13 cellular contexts compared by ENCODE assay signal in the genomic region with DNA sequence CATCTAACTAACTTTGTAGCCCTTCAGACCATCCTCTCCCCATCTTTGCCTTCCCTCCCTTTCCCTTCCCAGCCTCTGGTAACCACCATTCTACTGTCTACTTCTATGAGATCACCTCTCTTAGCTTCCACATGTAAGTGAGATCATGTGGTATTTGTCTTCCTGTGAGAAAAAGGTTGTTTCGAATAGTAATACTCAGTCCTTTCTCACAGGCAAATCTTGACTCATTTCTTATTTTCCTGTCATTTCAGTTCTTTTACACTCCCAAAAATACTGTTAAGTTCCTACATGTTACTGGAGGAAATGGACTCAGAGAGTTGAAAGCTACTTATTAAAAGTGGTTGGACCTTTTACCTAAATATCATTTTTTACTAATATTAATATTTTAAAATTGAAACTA.
DNase-seq lines count a peak whose midpoint lies in the region; ATAC-seq and TF ChIP-seq lines count a peak whose summit lies in the region.
"Had no signal": no experiment of that assay in that cellular context is flagged by ENCODE, and none has a peak within 500 bp of the region (broad histone marks: within the 10 kb centered on the region; RNA-seq: fewer than 3 reads in every experiment).

No MANE protein-coding gene starts in this region.

- no peaks in the 10 kb centered on the region for H3K36me3 Mint-ChIP-seq in activated CD4-positive, alpha-beta T cell treated with anti-CD3 and anti-CD28 coated beads for 36 hours (ENCODE audit: low read depth)
- H3K36me3 Mint-ChIP-seq in neural crest cell (ENCODE audit: low read depth), result peaks cover 13% of the 10 kb centered on the region

- peak overlapping the region; percentile 53 for H3K27ac Mint-ChIP-seq in activated CD4-positive, alpha-beta T cell treated with anti-CD3 and anti-CD28 coated beads for 36 hours
- H3K27ac Mint-ChIP-seq in neural crest cell (ENCODE audit: unreplicated experiment), result peak overlapping the region; percentile 13

- no peaks in the 10 kb centered on the region for H3K9me3 ChIP-seq in HEK293 (ENCODE audit: control insufficient read depth, insufficient read depth, low read depth, low read length)
- H3K9me3 ChIP-seq in Karpas-422 (ENCODE audit: low read length), result no peaks in the 10 kb centered on the region
- H3K9me3 ChIP-seq: ascending aorta, esophagus squamous epithelium had no signal

- peaks cover 4% of the 10 kb centered on the region for H3K4me1 Mint-ChIP-seq in activated CD4-positive, alpha-beta T cell treated with anti-CD3 and anti-CD28 coated beads for 36 hours
- H3K4me1 Mint-ChIP-seq in neural crest cell, result no peaks in the 10 kb centered on the region

- TF ChIP-seq CTCF in HEK293 (tag by site-specific recombination; IDR thresholded peaks at IDR 0.05), result no peak
- no peak for TF ChIP-seq CTCF in neural crest cell (conservative IDR thresholded peaks at IDR 0.05)

- H3K4me2 ChIP-seq in Karpas-422 (ENCODE audit: low read depth, low read length, poor library complexity, severe bottlenecking), result no peak overlapping the region

- peak; percentile 88 for ATAC-seq in activated CD4-positive, alpha-beta T cell treated with anti-CD3 and anti-CD28 coated beads for 36 hours
- ATAC-seq in HG03432 (IDR thresholded peaks at IDR 0.05; ENCODE audit: unreplicated experiment), result peak; percentile 77
- ATAC-seq: sciatic nerve had no signal

- no peak overlapping the region for H3K27ac ChIP-seq in HEK293 (ENCODE audit: extremely low read depth, low read depth, low read length)
- H3K27ac ChIP-seq in Karpas-422 (ENCODE audit: low read length), result no peak overlapping the region
- H3K27ac ChIP-seq: ascending aorta, esophagus squamous epithelium had no signal

- CTCF ChIA-PET in activated CD4-positive, alpha-beta T cell treated with anti-CD3 and anti-CD28 coated beads for 36 hours (lab: Charles Lee), result interaction anchor here (1.0 kb wide), 1 partner anchor 12 kb away, joined by 3 read pairs; no protein-coding TSS in a partner anchor
- CTCF ChIA-PET in HEK293 (lab: Yijun Ruan, JAX), result interaction anchor here (0.5 kb wide), 1 partner anchor 182 kb away, joined by 3 read pairs; no protein-coding TSS in a partner anchor

- H2AFZ ChIP-seq in Karpas-422 (ENCODE audit: low read length), result no peak overlapping the region

- POLR2A ChIA-PET in activated CD4-positive, alpha-beta T cell treated with anti-CD3 and anti-CD28 coated beads for 36 hours (lab: Charles Lee), result no interaction called here
- POLR2A ChIA-PET in HEK293 (lab: Yijun Ruan, JAX), result no interaction called here

- H3K9ac ChIP-seq in Karpas-422 (ENCODE audit: low read length), result no peak overlapping the region

- H3K27me3 ChIP-seq in Karpas-422 (ENCODE audit: low read length), result no peaks in the 10 kb centered on the region
- H3K27me3 ChIP-seq: ascending aorta, esophagus squamous epithelium had no signal

- H4K20me1 ChIP-seq in Karpas-422 (ENCODE audit: insufficient read depth, low read depth, low read length), result no peaks in the 10 kb centered on the region

- H3K4me1 ChIP-seq in HEK293 (ENCODE audit: control insufficient read depth, insufficient read depth, low read length) (peaks cover 7% of the 10 kb centered on the region), Karpas-422 (ENCODE audit: low read length) (peaks cover 4% of the 10 kb centered on the region; the same call in 1 of the 2 replicates)
- H3K4me1 ChIP-seq: ascending aorta, esophagus squamous epithelium had no signal

- H3K9me2 ChIP-seq in Karpas-422 (replicated peaks; ENCODE audit: insufficient read depth, low read length), result no peaks in the 10 kb centered on the region

- H3K79me2 ChIP-seq in Karpas-422 (ENCODE audit: low read length), result no peaks in the 10 kb centered on the region

- no peak overlapping the region for H3K4me3 Mint-ChIP-seq in activated CD4-positive, alpha-beta T cell treated with anti-CD3 and anti-CD28 coated beads for 36 hours
- H3K4me3 Mint-ChIP-seq in neural crest cell, result no peak overlapping the region

- H3K27me3 Mint-ChIP-seq in activated CD4-positive, alpha-beta T cell treated with anti-CD3 and anti-CD28 coated beads for 36 hours, result no peaks in the 10 kb centered on the region
- no peaks in the 10 kb centered on the region for H3K27me3 Mint-ChIP-seq in neural crest cell (ENCODE audit: low read depth)

- DNase-seq in activated CD4-positive, alpha-beta T cell treated with anti-CD3 and anti-CD28 coated beads for 36 hours, result no peak
- no peak for DNase-seq in activated CD4-positive, alpha-beta T cell treated with anti-CD3 and anti-CD28 coated beads, Interleukin-2, amount 50 U/mL, for 4 hours
- DNase-seq in neural crest cell (ENCODE audit: low read depth, low spot score) (no peak), posterior vena cava (ENCODE audit: low spot score) (no peak), Karpas-422 (no peak)
- DNase-seq in activated effector memory CD4-positive, alpha-beta T cell treated with Interleukin-2 at 50 U/mL for 16 hours, result no peak
- DNase-seq: activated CD4-positive, alpha-beta T cell treated with anti-CD3 and anti-CD28 coated beads for 1 hour; esophagus squamous epithelium; GF-D8 had no signal

- H3K4me3 ChIP-seq in HEK293 (ENCODE audit: low read depth, low read length) (no peak overlapping the region), Karpas-422 (ENCODE audit: low read length) (no peak overlapping the region)
- H3K4me3 ChIP-seq: ascending aorta, esophagus squamous epithelium had no signal

- intact Hi-C loops in activated CD4-positive, alpha-beta T cell treated with anti-CD3 and anti-CD28 coated beads for 36 hours (cut with DNase I, micrococcal nuclease), result loop anchor here in 1 of 2 experiments (2.0 kb wide), 1 partner anchor 94 kb away; no protein-coding TSS in a partner anchor
- intact Hi-C loops in posterior vena cava (cut with DNase I), result no loop called here

- H3K36me3 ChIP-seq in HEK293 (ENCODE audit: control insufficient read depth in 2 of 2, insufficient read depth in 1 of 2, low read length in 2 of 2) (peaks cover 0 to 13% of the 10 kb centered on the region in 2 experiments; a peak in 2 of 3 replicates), Karpas-422 (ENCODE audit: insufficient read depth, low read length) (peaks cover 5% of the 10 kb centered on the region; the same call in 1 of the 2 replicates)
- H3K36me3 ChIP-seq: ascending aorta had no signal

- no peaks in the 10 kb centered on the region for H3K9me3 Mint-ChIP-seq in activated CD4-positive, alpha-beta T cell treated with anti-CD3 and anti-CD28 coated beads for 36 hours (ENCODE audit: low read depth)
- H3K9me3 Mint-ChIP-seq in neural crest cell, result no peaks in the 10 kb centered on the region

TF ChIP-seq in HEK293, 187 proteins besides CTCF, POLR2A, EP300 and RAD21:
- TF ChIP-seq PRDM1 (tag by site-specific recombination; IDR thresholded peaks at IDR 0.05) (0 out of 2 replicates have a peak, but pooled peaks have one; percentile 19), ZNF302 (tag by site-specific recombination; IDR thresholded peaks at IDR 0.05; ENCODE audit: low read depth) (no peak)
